Comparison of ENCODE assay signal across 3 cellular contexts in the genomic region with DNA sequence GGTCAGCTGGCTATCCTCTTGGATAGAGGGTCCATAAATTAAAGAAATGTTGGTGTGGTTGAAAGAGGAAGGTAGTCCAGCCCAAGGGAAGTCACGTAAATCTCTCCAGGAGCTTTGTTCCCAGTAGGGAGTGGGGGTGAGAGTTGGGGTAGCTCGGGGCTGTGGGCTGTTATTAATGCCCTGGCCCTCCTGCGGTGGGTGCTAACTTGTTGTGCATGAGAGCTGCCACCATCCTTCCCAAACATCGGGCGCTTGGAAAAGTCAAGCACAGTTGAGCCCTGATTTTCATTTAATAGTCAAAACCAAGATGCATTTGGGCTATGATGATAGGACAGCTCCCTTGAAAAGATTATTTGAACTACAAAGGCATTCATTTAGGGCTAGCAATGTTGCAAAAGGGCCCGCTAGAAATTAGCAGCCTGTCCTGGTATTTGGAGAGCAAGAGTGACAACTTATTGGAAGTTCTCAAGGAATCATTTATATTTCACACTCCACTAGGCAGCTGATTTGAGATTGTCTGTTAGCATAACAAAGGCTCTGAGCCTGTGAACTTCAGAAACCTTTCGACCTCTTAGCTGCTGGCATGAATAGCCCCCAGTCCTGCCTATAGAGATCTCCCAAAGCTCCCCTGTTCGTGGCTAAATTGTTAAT.
TF ChIP-seq lines count a peak whose summit lies in the region.

No MANE protein-coding gene starts in this region.

TF ChIP-seq in SK-N-SH, 30 proteins besides CTCF, POLR2A, EP300 and RAD21 (continues in another document):
- TF ChIP-seq, protein P1, sequence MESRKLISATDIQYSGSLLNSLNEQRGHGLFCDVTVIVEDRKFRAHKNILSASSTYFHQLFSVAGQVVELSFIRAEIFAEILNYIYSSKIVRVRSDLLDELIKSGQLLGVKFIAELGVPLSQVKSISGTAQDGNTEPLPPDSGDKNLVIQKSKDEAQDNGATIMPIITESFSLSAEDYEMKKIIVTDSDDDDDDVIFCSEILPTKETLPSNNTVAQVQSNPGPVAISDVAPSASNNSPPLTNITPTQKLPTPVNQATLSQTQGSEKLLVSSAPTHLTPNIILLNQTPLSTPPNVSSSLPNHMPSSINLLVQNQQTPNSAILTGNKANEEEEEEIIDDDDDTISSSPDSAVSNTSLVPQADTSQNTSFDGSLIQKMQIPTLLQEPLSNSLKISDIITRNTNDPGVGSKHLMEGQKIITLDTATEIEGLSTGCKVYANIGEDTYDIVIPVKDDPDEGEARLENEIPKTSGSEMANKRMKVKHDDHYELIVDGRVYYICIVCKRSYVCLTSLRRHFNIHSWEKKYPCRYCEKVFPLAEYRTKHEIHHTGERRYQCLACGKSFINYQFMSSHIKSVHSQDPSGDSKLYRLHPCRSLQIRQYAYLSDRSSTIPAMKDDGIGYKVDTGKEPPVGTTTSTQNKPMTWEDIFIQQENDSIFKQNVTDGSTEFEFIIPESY (IDR thresholded peaks at IDR 0.05; ENCODE audit: borderline replicate concordance, low read depth), result no peak
- TF ChIP-seq FOXM1 (IDR thresholded peaks at IDR 0.05; ENCODE audit: low read depth) (no peak), RXRA (IDR thresholded peaks at IDR 0.05; ENCODE audit: borderline replicate concordance, low read depth) (no peak), RFX5 (IDR thresholded peaks at IDR 0.05; ENCODE audit: low read length) (no peak), TAF1 (IDR thresholded peaks at IDR 0.05; ENCODE audit: borderline replicate concordance, low read depth, low read length) (no peak), SMC3 (IDR thresholded peaks at IDR 0.05; ENCODE audit: low read depth, low read length) (no peak), ELF1 (IDR thresholded peaks at IDR 0.05) (no peak)
- TF ChIP-seq, protein P2, sequence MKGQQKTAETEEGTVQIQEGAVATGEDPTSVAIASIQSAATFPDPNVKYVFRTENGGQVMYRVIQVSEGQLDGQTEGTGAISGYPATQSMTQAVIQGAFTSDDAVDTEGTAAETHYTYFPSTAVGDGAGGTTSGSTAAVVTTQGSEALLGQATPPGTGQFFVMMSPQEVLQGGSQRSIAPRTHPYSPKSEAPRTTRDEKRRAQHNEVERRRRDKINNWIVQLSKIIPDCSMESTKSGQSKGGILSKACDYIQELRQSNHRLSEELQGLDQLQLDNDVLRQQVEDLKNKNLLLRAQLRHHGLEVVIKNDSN (IDR thresholded peaks at IDR 0.05; ENCODE audit: borderline replicate concordance, low read depth), result no peak
- TF ChIP-seq, protein P3, sequence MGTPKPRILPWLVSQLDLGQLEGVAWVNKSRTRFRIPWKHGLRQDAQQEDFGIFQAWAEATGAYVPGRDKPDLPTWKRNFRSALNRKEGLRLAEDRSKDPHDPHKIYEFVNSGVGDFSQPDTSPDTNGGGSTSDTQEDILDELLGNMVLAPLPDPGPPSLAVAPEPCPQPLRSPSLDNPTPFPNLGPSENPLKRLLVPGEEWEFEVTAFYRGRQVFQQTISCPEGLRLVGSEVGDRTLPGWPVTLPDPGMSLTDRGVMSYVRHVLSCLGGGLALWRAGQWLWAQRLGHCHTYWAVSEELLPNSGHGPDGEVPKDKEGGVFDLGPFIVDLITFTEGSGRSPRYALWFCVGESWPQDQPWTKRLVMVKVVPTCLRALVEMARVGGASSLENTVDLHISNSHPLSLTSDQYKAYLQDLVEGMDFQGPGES (IDR thresholded peaks at IDR 0.05; ENCODE audit: low read depth, low read length), result no peak

TF ChIP-seq in SK-N-SH treated with all-trans-retinoic acid at 6 μM for 48 hours, 23 proteins besides CTCF, POLR2A, EP300 and RAD21:
- TF ChIP-seq TOX (CRISPR knock-in tag; IDR thresholded peaks at IDR 0.05; ENCODE audit: borderline replicate concordance) (no peak), GLIS3 (CRISPR knock-in tag; IDR thresholded peaks at IDR 0.05) (no peak), ZFP3 (CRISPR knock-in tag; IDR thresholded peaks at IDR 0.05) (no peak), RARB (CRISPR knock-in tag; IDR thresholded peaks at IDR 0.05) (no peak), ZNF565 (CRISPR knock-in tag; conservative IDR thresholded peaks at IDR 0.05; ENCODE audit: low read depth) (no peak), ZNF70 (CRISPR knock-in tag; IDR thresholded peaks at IDR 0.05) (no peak), CSDC2 (CRISPR knock-in tag; IDR thresholded peaks at IDR 0.05) (no peak), OSR1 (CRISPR knock-in tag; IDR thresholded peaks at IDR 0.05) (no peak), ESRRG (CRISPR knock-in tag; IDR thresholded peaks at IDR 0.05) (no peak), ZC3H10 (CRISPR knock-in tag; IDR thresholded peaks at IDR 0.05) (no peak), PPARA (CRISPR knock-in tag; IDR thresholded peaks at IDR 0.05; ENCODE audit: borderline replicate concordance) (no peak), ISL1 (CRISPR knock-in tag; IDR thresholded peaks at IDR 0.05) (no peak)
- TF ChIP-seq, protein P4, sequence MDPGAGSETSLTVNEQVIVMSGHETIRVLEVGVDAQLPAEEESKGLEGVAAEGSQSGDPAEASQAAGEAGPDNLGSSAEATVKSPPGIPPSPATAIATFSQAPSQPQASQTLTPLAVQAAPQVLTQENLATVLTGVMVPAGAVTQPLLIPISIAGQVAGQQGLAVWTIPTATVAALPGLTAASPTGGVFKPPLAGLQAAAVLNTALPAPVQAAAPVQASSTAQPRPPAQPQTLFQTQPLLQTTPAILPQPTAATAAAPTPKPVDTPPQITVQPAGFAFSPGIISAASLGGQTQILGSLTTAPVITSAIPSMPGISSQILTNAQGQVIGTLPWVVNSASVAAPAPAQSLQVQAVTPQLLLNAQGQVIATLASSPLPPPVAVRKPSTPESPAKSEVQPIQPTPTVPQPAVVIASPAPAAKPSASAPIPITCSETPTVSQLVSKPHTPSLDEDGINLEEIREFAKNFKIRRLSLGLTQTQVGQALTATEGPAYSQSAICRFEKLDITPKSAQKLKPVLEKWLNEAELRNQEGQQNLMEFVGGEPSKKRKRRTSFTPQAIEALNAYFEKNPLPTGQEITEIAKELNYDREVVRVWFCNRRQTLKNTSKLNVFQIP (CRISPR knock-in tag; IDR thresholded peaks at IDR 0.05; ENCODE audit: borderline replicate concordance, low read depth), result no peak
- TF ChIP-seq, protein P5, sequence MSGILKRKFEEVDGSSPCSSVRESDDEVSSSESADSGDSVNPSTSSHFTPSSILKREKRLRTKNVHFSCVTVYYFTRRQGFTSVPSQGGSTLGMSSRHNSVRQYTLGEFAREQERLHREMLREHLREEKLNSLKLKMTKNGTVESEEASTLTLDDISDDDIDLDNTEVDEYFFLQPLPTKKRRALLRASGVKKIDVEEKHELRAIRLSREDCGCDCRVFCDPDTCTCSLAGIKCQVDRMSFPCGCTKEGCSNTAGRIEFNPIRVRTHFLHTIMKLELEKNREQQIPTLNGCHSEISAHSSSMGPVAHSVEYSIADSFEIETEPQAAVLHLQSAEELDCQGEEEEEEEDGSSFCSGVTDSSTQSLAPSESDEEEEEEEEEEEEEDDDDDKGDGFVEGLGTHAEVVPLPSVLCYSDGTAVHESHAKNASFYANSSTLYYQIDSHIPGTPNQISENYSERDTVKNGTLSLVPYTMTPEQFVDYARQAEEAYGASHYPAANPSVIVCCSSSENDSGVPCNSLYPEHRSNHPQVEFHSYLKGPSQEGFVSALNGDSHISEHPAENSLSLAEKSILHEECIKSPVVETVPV (CRISPR knock-in tag; IDR thresholded peaks at IDR 0.05), result no peak

TF ChIP-seq in H1, 55 proteins besides CTCF, POLR2A, EP300 and RAD21:
- TF ChIP-seq, protein P6, sequence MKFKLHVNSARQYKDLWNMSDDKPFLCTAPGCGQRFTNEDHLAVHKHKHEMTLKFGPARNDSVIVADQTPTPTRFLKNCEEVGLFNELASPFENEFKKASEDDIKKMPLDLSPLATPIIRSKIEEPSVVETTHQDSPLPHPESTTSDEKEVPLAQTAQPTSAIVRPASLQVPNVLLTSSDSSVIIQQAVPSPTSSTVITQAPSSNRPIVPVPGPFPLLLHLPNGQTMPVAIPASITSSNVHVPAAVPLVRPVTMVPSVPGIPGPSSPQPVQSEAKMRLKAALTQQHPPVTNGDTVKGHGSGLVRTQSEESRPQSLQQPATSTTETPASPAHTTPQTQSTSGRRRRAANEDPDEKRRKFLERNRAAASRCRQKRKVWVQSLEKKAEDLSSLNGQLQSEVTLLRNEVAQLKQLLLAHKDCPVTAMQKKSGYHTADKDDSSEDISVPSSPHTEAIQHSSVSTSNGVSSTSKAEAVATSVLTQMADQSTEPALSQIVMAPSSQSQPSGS (IDR thresholded peaks at IDR 0.05; ENCODE audit: low read length), result no peak
- TF ChIP-seq CEBPB (IDR thresholded peaks at IDR 0.05; ENCODE audit: low read depth, low read length), result no peak
- TF ChIP-seq YY1 (IDR thresholded peaks at IDR 0.05; ENCODE audit: low read depth, low read length), result no peak
- TF ChIP-seq KDM4A (IDR thresholded peaks at IDR 0.05; ENCODE audit: low read depth, low read length, severe bottlenecking), result no peak
- TF ChIP-seq GABPA (IDR thresholded peaks at IDR 0.05; ENCODE audit: borderline replicate concordance, insufficient read depth, low read length), result no peak
